ENCODE assay signal across 18 cellular contexts in the genomic region with DNA sequence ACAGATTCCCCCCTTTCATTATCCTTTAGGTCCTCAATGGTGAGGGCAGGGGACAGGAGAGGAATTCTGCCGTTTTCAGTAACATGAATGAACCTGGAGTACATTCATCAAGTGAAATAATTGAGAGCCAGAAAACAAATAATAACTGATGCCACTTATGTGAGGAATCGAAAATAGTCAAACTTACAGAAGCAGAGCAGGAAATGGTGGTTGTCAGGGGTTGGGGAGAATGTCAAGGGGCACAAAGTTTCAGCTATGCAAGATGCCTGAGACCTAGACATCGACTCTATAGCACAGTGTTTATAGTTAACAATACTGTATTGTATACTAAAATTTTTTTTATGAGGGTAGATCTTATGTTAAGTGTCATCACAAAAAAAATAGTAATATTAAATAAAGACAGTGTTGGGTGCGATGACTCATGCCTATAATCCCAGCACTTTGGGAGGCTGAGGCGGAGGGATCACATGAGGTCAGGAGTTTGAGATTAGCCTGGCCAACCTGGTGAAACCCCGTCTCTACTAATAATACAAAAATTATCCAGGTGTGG.
"Had no signal": no experiment of that assay in that cellular context is flagged by ENCODE, and none has a peak within 500 bp of the region (broad histone marks: within the 10 kb centered on the region; RNA-seq: fewer than 3 reads in every experiment).

No MANE protein-coding gene starts in this region.

- FAIRE-seq: small intestine had no signal

- H3K9me3 ChIP-seq: esophagus muscularis mucosa, gastroesophageal sphincter, neutrophil, right atrium auricular region, stomach, thoracic aorta, transverse colon had no signal

- ATAC-seq: effector memory CD8-positive, alpha-beta T cell; gastroesophageal sphincter; left lobe of liver; naive thymus-derived CD4-positive, alpha-beta T cell had no signal

- H3K4me3 ChIP-seq: esophagus muscularis mucosa, gastroesophageal sphincter, right atrium auricular region, stomach, thoracic aorta, transverse colon had no signal

- H3K4me1 ChIP-seq: esophagus muscularis mucosa, gastroesophageal sphincter, right atrium auricular region, stomach, transverse colon had no signal

- H3K27ac ChIP-seq: epithelial cell of prostate, esophagus muscularis mucosa, gastroesophageal sphincter, neutrophil, right atrium auricular region, stomach, thoracic aorta, transverse colon had no signal

- DNase-seq: effector memory CD8-positive, alpha-beta T cell; glutamatergic neuron; islet precursor cell; mammary epithelial cell; naive thymus-derived CD4-positive, alpha-beta T cell; small intestine; stimulated activated CD4-positive, alpha-beta T cell treated with anti-CD3 and anti-CD28 coated beads, Interleukin-12 subunit alpha, Interleukin-12 subunit beta, amount 100 ng/mL, for 4 hours; stimulated activated naive CD4-positive, alpha-beta T cell; stomach; substantia nigra; transverse colon had no signal
